Comparison of ENCODE assay signal across 8 cellular contexts in the genomic region with DNA sequence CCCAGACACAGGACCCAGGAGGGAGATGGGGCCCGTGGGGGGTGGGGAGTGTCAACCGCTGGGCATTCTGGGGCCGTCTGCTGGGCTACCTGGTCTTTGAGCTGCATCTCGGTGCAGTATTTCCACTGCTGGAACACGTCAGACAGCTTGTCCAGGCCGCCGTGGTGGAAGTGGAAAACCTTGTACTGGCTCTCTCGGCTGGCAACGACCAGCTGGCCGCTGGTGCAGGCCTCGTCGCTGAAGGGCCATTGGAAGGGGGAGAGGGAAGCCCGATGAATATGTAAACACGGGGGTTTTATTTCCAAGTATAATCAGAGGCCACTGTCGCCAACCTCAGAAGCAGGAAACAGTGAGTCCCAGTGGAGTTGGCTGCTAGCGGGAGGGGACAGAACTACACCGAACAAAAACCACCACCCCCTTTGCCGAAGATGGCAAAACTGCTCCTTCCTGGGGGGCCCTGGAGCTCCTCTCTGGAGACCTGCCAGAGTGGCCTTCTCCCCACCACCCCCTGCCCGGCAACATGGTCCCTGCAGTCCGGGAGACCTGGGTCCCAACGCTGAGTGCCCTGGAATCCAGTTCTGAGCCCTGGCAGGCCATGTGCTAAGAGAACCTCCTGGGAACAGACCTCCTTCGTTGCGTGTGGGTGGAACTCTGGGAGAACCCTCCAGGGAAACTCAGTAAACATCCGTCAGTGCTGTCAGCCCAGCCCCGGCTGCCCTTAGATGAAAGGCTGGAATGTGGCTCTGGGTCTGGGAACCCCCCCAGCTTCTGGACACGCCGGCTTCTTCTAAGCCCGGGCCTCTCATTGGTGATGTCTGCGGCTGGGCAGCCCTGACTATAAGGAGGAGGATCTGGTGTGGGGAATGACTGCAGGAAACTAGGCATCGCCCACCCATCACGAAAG.
DNase-seq lines count a peak whose midpoint lies in the region; ATAC-seq, FAIRE-seq and TF ChIP-seq lines count a peak whose summit lies in the region.
"Had no signal": no experiment of that assay in that cellular context is flagged by ENCODE, and none has a peak within 500 bp of the region (broad histone marks: within the 10 kb centered on the region; RNA-seq: fewer than 3 reads in every experiment).

No MANE protein-coding gene starts in this region.

- H3K27me3 ChIP-seq in lung (ENCODE audit: control insufficient read depth, insufficient read depth) (no peaks in the 10 kb centered on the region), testis (no peaks in the 10 kb centered on the region)

- H3K36me3 ChIP-seq in lung (ENCODE audit: control insufficient read depth in 2 of 2, insufficient read depth in 2 of 2, low read length in 2 of 2) (peaks cover 0 to 20% of the 10 kb centered on the region in 2 donors), testis (ENCODE audit: low read depth, missing control alignments) (no peaks in the 10 kb centered on the region)

- H3K27ac ChIP-seq in lung (ENCODE audit: low read depth in 1 of 2, low read length in 1 of 2) (peak overlapping the region in 1 of 2 donors; percentile 80), testis (peak overlapping the region in 1 of 2 donors; percentile 62)

- H3K36me3 Mint-ChIP-seq in chondrocyte (ENCODE audit: low read depth), result peaks cover 10% of the 10 kb centered on the region

- H3K27me3 Mint-ChIP-seq in chondrocyte (ENCODE audit: low read depth), result no peaks in the 10 kb centered on the region

- peak overlapping the region; percentile 96 for H3K27ac Mint-ChIP-seq in chondrocyte (ENCODE audit: unreplicated experiment)

- 38 to 60% methylated on average over 31 of the region's 31 CpGs for whole genome bisulfite sequencing in lung, 2 donors
- 23 to 41% methylated on average over 18 to 25 of the region's 31 CpGs for WGBS in testis, 2 donors

- FAIRE-seq in H54 (lab: Jason Lieb, UNC), result no peak

- H3K4me1 Mint-ChIP-seq in chondrocyte (ENCODE audit: low read depth), result peaks cover 59% of the 10 kb centered on the region

- peaks cover 0 to 6% of the 10 kb centered on the region in 2 donors for H3K4me1 ChIP-seq in lung (ENCODE audit: control insufficient read depth in 2 of 2, insufficient read depth in 2 of 2, low read length in 2 of 2)
- H3K4me1 ChIP-seq in testis, result peaks cover 36% of the 10 kb centered on the region

- no peak for TF ChIP-seq POLR2A in testis (IDR thresholded peaks at IDR 0.05)
- TF ChIP-seq POLR2A in H54 (IDR thresholded peaks at IDR 0.05; ENCODE audit: low read depth, low read length), result no peak

- intact Hi-C loops in testis (cut with DNase I; ENCODE audit: low total_unique reads), result no loop called here

- H3K4me3 ChIP-seq in lung, result no peak overlapping the region
- H3K4me3 ChIP-seq in testis, result no peak overlapping the region

- peak; percentile 50 for ATAC-seq in lung (ENCODE audit: insufficient read depth, low FRiP score)
- ATAC-seq in HG03159 (IDR thresholded peaks at IDR 0.05; ENCODE audit: unreplicated experiment), result no peak

- H3K9me3 ChIP-seq in lung (ENCODE audit: control insufficient read depth in 2 of 2, insufficient read depth in 1 of 2, low read length in 1 of 2) (no peaks in the 10 kb centered on the region), testis (no peaks in the 10 kb centered on the region)

- no peaks in the 10 kb centered on the region for H3K9me3 Mint-ChIP-seq in chondrocyte (ENCODE audit: low read depth)

- DNase-seq in LHCN-M2 (ENCODE audit: low read depth) (peak; percentile 79), chondrocyte (ENCODE audit: low spot score) (peak; percentile 94), lung (ENCODE audit: low spot score) (peak; percentile 64), testis (peak; percentile 43), H54 (ENCODE audit: insufficient read length, low spot score) (no peak)
- no peak for DNase-seq in stimulated activated CD4-positive, alpha-beta T cell treated with anti-CD3 and anti-CD28 coated beads, Interleukin-2, amount 100 ng/mL, for 24 hours
- DNase-seq: effector CD4-positive, alpha-beta T cell had no signal

- peak overlapping the region; percentile 48 for H3K4me3 Mint-ChIP-seq in chondrocyte (ENCODE audit: unreplicated experiment)

- no peak for TF ChIP-seq CTCF in chondrocyte (IDR thresholded peaks at IDR 0.05)
- TF ChIP-seq CTCF in lung (IDR thresholded peaks at IDR 0.05; ENCODE audit: control extremely low read depth, extremely low read depth), result no peak
- TF ChIP-seq CTCF in testis (IDR thresholded peaks at IDR 0.05), result no peak

Comparison
In these comparisons a context has a peak if more than half of its experiments do, and no peak if none do; other contexts are left out.
1. DNase-seq: peak in LHCN-M2 (single experiment), chondrocyte (single experiment), lung (single experiment) and testis (single experiment); none in stimulated activated CD4-positive, alpha-beta T cell treated with anti-CD3 and anti-CD28 coated beads, Interleukin-2, amount 100 ng/mL, for 24 hours (0 of 2) and H54 (single experiment).